1 cellular context compared by ENCODE assay signal in genomic region chr17:45096926-45097325, GRCh38.
TF ChIP-seq lines count a peak whose summit lies in the region.

No MANE protein-coding gene starts in this region.

TF ChIP-seq in IMR-90, 13 proteins besides CTCF, POLR2A, EP300 and RAD21:
- TF ChIP-seq NFE2L2 (IDR thresholded peaks at IDR 0.05; ENCODE audit: low read depth, low read length) (no peak), MXI1 (IDR thresholded peaks at IDR 0.05; ENCODE audit: borderline replicate concordance, low read depth, low read length) (no peak), CEBPB (IDR thresholded peaks at IDR 0.05; ENCODE audit: low read depth, low read length) (no peak), USF2 (IDR thresholded peaks at IDR 0.05; ENCODE audit: low read depth, low read length) (no peak), RFX5 (IDR thresholded peaks at IDR 0.05; ENCODE audit: low read depth, low read length) (no peak), BHLHE40 (IDR thresholded peaks at IDR 0.05; ENCODE audit: low read depth, low read length) (no peak), MAZ (IDR thresholded peaks at IDR 0.05; ENCODE audit: borderline replicate concordance, low read depth, low read length) (no peak), SMC3 (IDR thresholded peaks at IDR 0.05; ENCODE audit: low read depth, low read length) (no peak), ELK1 (IDR thresholded peaks at IDR 0.05; ENCODE audit: borderline replicate concordance, low read depth, low read length) (no peak), RCOR1 (IDR thresholded peaks at IDR 0.05; ENCODE audit: insufficient replicate concordance, low read length) (no peak), FOS (IDR thresholded peaks at IDR 0.05; ENCODE audit: low read depth, low read length) (no peak), CHD1 (IDR thresholded peaks at IDR 0.05; ENCODE audit: low read depth, low read length) (no peak)
